ENCODE assay signal across 31 cellular contexts in genomic region chr4:138859249-138859648, GRCh38.
DNase-seq lines count a peak whose midpoint lies in the region; ATAC-seq, FAIRE-seq and TF ChIP-seq lines count a peak whose summit lies in the region.
"Had no signal": no experiment of that assay in that cellular context is flagged by ENCODE, and none has a peak within 500 bp of the region (broad histone marks: within the 10 kb centered on the region; RNA-seq: fewer than 3 reads in every experiment).

No MANE protein-coding gene starts in this region.

- H3K27ac Mint-ChIP-seq in MCF 10A (ENCODE audit: low read depth, unreplicated experiment): no peak overlapping the region
- H3K27ac Mint-ChIP-seq in naive thymus-derived CD4-positive, alpha-beta T cell: no peak overlapping the region
- H3K27ac Mint-ChIP-seq: activated naive CD4-positive, alpha-beta T cell treated with anti-CD3 and anti-CD28 coated beads, Interleukin-2, amount 50 U/mL, for 72 hours; CD14-positive monocyte had no signal

- no peaks in the 10 kb centered on the region for H3K9me3 ChIP-seq in mammary epithelial cell (replicated peaks; ENCODE audit: insufficient read depth, low read length)
- H3K9me3 ChIP-seq in naive thymus-derived CD4-positive, alpha-beta T cell (ENCODE audit: control insufficient read depth in 2 of 3, low read length in 3 of 3): no peaks in the 10 kb centered on the region
- H3K9me3 ChIP-seq in vagina: no peaks in the 10 kb centered on the region
- no peaks in the 10 kb centered on the region for H3K9me3 ChIP-seq in right lobe of liver
- H3K9me3 ChIP-seq: right atrium auricular region, testis had no signal

- CTCF ChIA-PET in MCF 10A (lab: Yijun Ruan, JAX): no interaction called here
- CTCF ChIA-PET in mammary epithelial cell (lab: Charles Lee; ENCODE audit: low non-redundant PET): no interaction called here
- CTCF ChIA-PET in naive thymus-derived CD4-positive, alpha-beta T cell (lab: Charles Lee): no interaction called here

- TF ChIP-seq CTCF in MCF 10A (IDR thresholded peaks at IDR 0.05; ENCODE audit: unreplicated experiment) (no peak), mammary epithelial cell (conservative IDR thresholded peaks at IDR 0.05 in 1 of 2, IDR thresholded peaks at IDR 0.05 in 1 of 2; ENCODE audit: extremely low read depth in 1 of 2, insufficient read depth in 1 of 2, low read depth in 1 of 2, low read length in 2 of 2) (no peak), bronchial epithelial cell (IDR thresholded peaks at IDR 0.05; ENCODE audit: insufficient read depth, low read length, severe bottlenecking) (no peak), vagina (IDR thresholded peaks at IDR 0.05) (no peak), right lobe of liver (IDR thresholded peaks at IDR 0.05) (no peak)

- BruUV-seq in MCF 10A (replicated peaks; lab: Mats Ljungman, UMichigan): no TSS peak
- no TSS peak for BruUV-seq in mammary epithelial cell (replicated peaks; lab: Mats Ljungman, UMichigan)

- FAIRE-seq in bronchial epithelial cell (lab: Jason Lieb, UNC): no peak
- FAIRE-seq: D721Med, endothelial cell of umbilical vein had no signal

- intact Hi-C loops in MCF 10A (cut with micrococcal nuclease): no loop called here
- intact Hi-C loops in mammary epithelial cell (cut with micrococcal nuclease): no loop called here
- intact Hi-C loops in naive thymus-derived CD4-positive, alpha-beta T cell (cut with micrococcal nuclease): no loop called here
- intact Hi-C loops in vagina (cut with DNase I): no loop called here
- intact Hi-C loops in right lobe of liver (cut with DNase I): no loop called here

- peaks cover 6% of the 10 kb centered on the region for H3K4me1 Mint-ChIP-seq in MCF 10A (ENCODE audit: insufficient read depth, unreplicated experiment)
- no peaks in the 10 kb centered on the region for H3K4me1 Mint-ChIP-seq in naive thymus-derived CD4-positive, alpha-beta T cell
- H3K4me1 Mint-ChIP-seq: CD14-positive monocyte had no signal

- no peaks in the 10 kb centered on the region for H3K36me3 Mint-ChIP-seq in MCF 10A (ENCODE audit: insufficient read depth, unreplicated experiment)
- peaks cover 0 to 6% (median 0%) of the 10 kb centered on the region in 5 donors for H3K36me3 Mint-ChIP-seq in naive thymus-derived CD4-positive, alpha-beta T cell
- H3K36me3 Mint-ChIP-seq: activated naive CD4-positive, alpha-beta T cell treated with anti-CD3 and anti-CD28 coated beads, Interleukin-2, amount 50 U/mL, for 72 hours; CD14-positive monocyte had no signal

- H3K27ac ChIP-seq in mammary epithelial cell (ENCODE audit: insufficient read depth, low read depth, low read length) (no peak overlapping the region), vagina (no peak overlapping the region), right lobe of liver (no peak overlapping the region)
- H3K27ac ChIP-seq in naive thymus-derived CD4-positive, alpha-beta T cell (ENCODE audit: low read depth, low read length): no peak overlapping the region
- H3K27ac ChIP-seq: parathyroid adenoma, right atrium auricular region, testis had no signal

- H3K4me1 ChIP-seq in mammary epithelial cell (ENCODE audit: insufficient read depth, low read length) (no peaks in the 10 kb centered on the region), vagina (no peaks in the 10 kb centered on the region), right lobe of liver (no peaks in the 10 kb centered on the region)
- H3K4me1 ChIP-seq in naive thymus-derived CD4-positive, alpha-beta T cell (ENCODE audit: control insufficient read depth in 2 of 2, insufficient read depth in 2 of 2, low read length in 2 of 2): no peaks in the 10 kb centered on the region
- H3K4me1 ChIP-seq: right atrium auricular region, testis had no signal

- peak; percentile 16 for DNase-seq in MCF 10A (ENCODE audit: unreplicated experiment)
- DNase-seq in mammary epithelial cell: no peak
- DNase-seq in bronchial epithelial cell (ENCODE audit: low read depth): peak; percentile 63
- peak; percentile 76 for DNase-seq in kidney glomerular epithelial cell (lab: John Stamatoyannopoulos, UW)
- DNase-seq in naive thymus-derived CD4-positive, alpha-beta T cell: no peak
- DNase-seq in vagina (ENCODE audit: extremely low spot score in 2 of 2): no peak
- DNase-seq in right lobe of liver: no peak
- no peak for DNase-seq in NCI-H510A treated with DMSO at 0.1 percent for 48 hours (lab: John Stamatoyannopoulos, UW)
- DNase-seq: 8988T; activated CD4-positive, alpha-beta T cell treated with anti-CD3 and anti-CD28 coated beads for 48 hours; activated effector memory CD4-positive, alpha-beta T cell treated with Interleukin-2 at 50 U/mL for 16 hours; activated T-cell treated with anti-CD3 and anti-CD28 coated beads for 4 hours; amygdala; DND-41; GF-D8; glutamatergic neuron; KBM-7; NCI-H1417; NCI-H2029 treated with DMSO at 0.1 percent for 48 hours; NCI-H345; NCI-H748 treated with DMSO at 0.1 percent for 48 hours; stimulated activated CD4-positive, alpha-beta T cell treated with anti-CD3 and anti-CD28 coated beads, Interleukin-1b, Interleukin-23, amount 100 ng/mL, for 48 hours; stimulated activated naive CD4-positive, alpha-beta T cell treated with Interleukin-2 at 50 U/mL for 16 hours; testis had no signal

- H3K36me3 ChIP-seq in mammary epithelial cell (ENCODE audit: insufficient read depth, low read length) (no peaks in the 10 kb centered on the region), bronchial epithelial cell (ENCODE audit: control insufficient read depth, insufficient read depth, low read length) (no peaks in the 10 kb centered on the region), vagina (no peaks in the 10 kb centered on the region), right lobe of liver (no peaks in the 10 kb centered on the region)
- no peaks in the 10 kb centered on the region for H3K36me3 ChIP-seq in naive thymus-derived CD4-positive, alpha-beta T cell (ENCODE audit: control insufficient read depth in 2 of 3, insufficient read depth in 3 of 3, low read length in 3 of 3)
- H3K36me3 ChIP-seq: right atrium auricular region had no signal

- in situ Hi-C loops in mammary epithelial cell (cut with MboI; ENCODE audit: low sequenced_read_pairs in 2 of 2): no loop called here

- H3K4me2 ChIP-seq in mammary epithelial cell (ENCODE audit: insufficient read depth, low read depth, low read length): no peak overlapping the region

- H3K4me3 ChIP-seq in mammary epithelial cell (replicated peaks in 1 of 3; ENCODE audit: insufficient read depth in 1 of 3, low read depth in 2 of 3, low read length in 3 of 3) (no peak overlapping the region), bronchial epithelial cell (ENCODE audit: low read depth, low read length) (no peak overlapping the region), vagina (no peak overlapping the region), right lobe of liver (no peak overlapping the region)
- H3K4me3 ChIP-seq in naive thymus-derived CD4-positive, alpha-beta T cell (ENCODE audit: low read length): no peak overlapping the region
- H3K4me3 ChIP-seq: lung, right atrium auricular region, testis had no signal

- H3K27me3 Mint-ChIP-seq in MCF 10A (ENCODE audit: insufficient read depth, unreplicated experiment): peaks cover 12% of the 10 kb centered on the region
- H3K27me3 Mint-ChIP-seq in naive thymus-derived CD4-positive, alpha-beta T cell: peaks cover 4 to 35% (median 9%) of the 10 kb centered on the region in 5 donors

- TF ChIP-seq POLR2A in vagina (IDR thresholded peaks at IDR 0.05): no peak
- no peak for TF ChIP-seq POLR2A in right lobe of liver (IDR thresholded peaks at IDR 0.05)

- no peaks in the 10 kb centered on the region for H3K9me3 Mint-ChIP-seq in MCF 10A (ENCODE audit: unreplicated experiment)
- H3K9me3 Mint-ChIP-seq in naive thymus-derived CD4-positive, alpha-beta T cell: peaks cover 0 to 10% (median 0%) of the 10 kb centered on the region in 11 donors
- H3K9me3 Mint-ChIP-seq: activated naive CD4-positive, alpha-beta T cell treated with anti-CD3 and anti-CD28 coated beads, Interleukin-2, amount 50 U/mL, for 72 hours had no signal

- ATAC-seq in naive thymus-derived CD4-positive, alpha-beta T cell: no peak
- no peak for ATAC-seq in right lobe of liver
- ATAC-seq: activated naive CD4-positive, alpha-beta T cell treated with anti-CD3 and anti-CD28 coated beads, Interleukin-2, amount 50 U/mL, for 72 hours had no signal

- no peaks in the 10 kb centered on the region for H4K20me1 ChIP-seq in mammary epithelial cell (ENCODE audit: insufficient read depth, low read length)

- H3K27me3 ChIP-seq in mammary epithelial cell (ENCODE audit: insufficient read depth, low read length) (peaks cover 2% of the 10 kb centered on the region), bronchial epithelial cell (ENCODE audit: control insufficient read depth, insufficient read depth, low read length) (no peaks in the 10 kb centered on the region), vagina (no peaks in the 10 kb centered on the region), right lobe of liver (no peaks in the 10 kb centered on the region)
- H3K27me3 ChIP-seq in naive thymus-derived CD4-positive, alpha-beta T cell (ENCODE audit: control insufficient read depth in 2 of 2, insufficient read depth in 2 of 2, low read length in 2 of 2): no peaks in the 10 kb centered on the region
- H3K27me3 ChIP-seq: right atrium auricular region, testis had no signal

- WGBS in mammary epithelial cell (ENCODE audit: low coverage, missing lambda C conversion rate): 85% methylated on average over 4 of the region's 4 CpGs
- WGBS in right lobe of liver (ENCODE audit: insufficient coverage, low coverage, low lambda C conversion rate, missing lambda C conversion rate): 89% methylated on average over 4 of the region's 4 CpGs

- no peaks in the 10 kb centered on the region for H3K79me2 ChIP-seq in mammary epithelial cell (ENCODE audit: insufficient read depth, low read length)
- H3K79me2 ChIP-seq: parathyroid adenoma had no signal

- no peak overlapping the region for H3K4me3 Mint-ChIP-seq in MCF 10A (ENCODE audit: unreplicated experiment)
- H3K4me3 Mint-ChIP-seq in naive thymus-derived CD4-positive, alpha-beta T cell: no peak overlapping the region
- H3K4me3 Mint-ChIP-seq: CD14-positive monocyte had no signal

- dilution Hi-C loops in mammary epithelial cell (cut with HindIII; ENCODE audit: low sequenced_read_pairs): no loop called here

- POLR2A ChIA-PET in MCF 10A (lab: Yijun Ruan, JAX): no interaction called here
- POLR2A ChIA-PET in naive thymus-derived CD4-positive, alpha-beta T cell (lab: Charles Lee): no interaction called here

- H3K9ac ChIP-seq in mammary epithelial cell (ENCODE audit: insufficient read depth, low read length): no peak overlapping the region
- H3K9ac ChIP-seq: parathyroid adenoma had no signal

- H2AFZ ChIP-seq in mammary epithelial cell (ENCODE audit: low read depth, low read length): no peak overlapping the region
- H2AFZ ChIP-seq: parathyroid adenoma had no signal

Comparison
In these comparisons a context has a peak if more than half of its experiments do, and no peak if none do; other contexts are left out.
1. DNase-seq: peak in MCF 10A (single experiment), bronchial epithelial cell (single experiment) and kidney glomerular epithelial cell (single experiment); none in mammary epithelial cell (single experiment), naive thymus-derived CD4-positive, alpha-beta T cell (0 of 9), vagina (0 of 2), right lobe of liver (0 of 3) and NCI-H510A treated with DMSO at 0.1 percent for 48 hours (single experiment).